Comparison of ENCODE assay signal across 2 cellular contexts in the genomic region with DNA sequence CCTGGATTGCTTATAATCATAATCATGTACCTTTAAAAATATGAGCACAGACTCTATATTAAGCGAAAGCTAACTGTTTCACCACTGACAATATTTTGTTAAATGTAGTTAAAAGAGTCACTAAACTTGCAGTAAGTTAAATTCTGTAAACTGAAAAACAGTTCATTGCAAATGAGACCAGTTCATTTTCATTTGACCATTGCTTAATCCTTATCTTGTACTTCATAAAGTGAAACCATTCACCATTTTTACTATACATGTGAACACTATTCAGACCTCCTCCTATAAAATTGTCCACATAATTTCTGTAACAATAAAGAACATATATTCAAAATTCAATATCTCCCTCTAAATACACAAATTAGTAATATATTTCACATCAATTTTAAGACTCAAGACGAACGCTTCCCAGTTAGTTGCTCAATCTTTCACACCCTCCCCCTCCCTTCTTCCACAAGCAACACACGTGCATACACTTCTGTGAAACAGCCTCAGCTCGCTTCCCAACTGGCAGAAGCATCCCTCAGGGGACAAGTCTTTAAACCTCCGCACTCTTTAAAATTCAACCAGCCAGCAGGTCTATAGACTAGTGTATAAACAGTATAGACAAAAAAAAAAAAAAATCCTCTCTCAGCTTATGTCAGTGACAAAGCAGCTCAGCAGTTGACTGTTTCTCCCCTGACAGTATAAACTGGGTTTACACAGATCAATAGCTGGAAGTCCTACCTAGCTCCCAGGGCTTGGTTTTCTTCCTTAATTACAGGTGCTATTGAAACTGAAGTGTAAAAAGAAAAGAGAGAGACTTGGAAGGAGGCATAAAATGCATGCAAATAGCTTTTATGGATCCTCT.
TF ChIP-seq lines count a peak whose summit lies in the region.

No MANE protein-coding gene starts in this region.

TF ChIP-seq in GM12878, 131 proteins besides CTCF, POLR2A, EP300 and RAD21 (continued from another document):
- TF ChIP-seq, protein P1, sequence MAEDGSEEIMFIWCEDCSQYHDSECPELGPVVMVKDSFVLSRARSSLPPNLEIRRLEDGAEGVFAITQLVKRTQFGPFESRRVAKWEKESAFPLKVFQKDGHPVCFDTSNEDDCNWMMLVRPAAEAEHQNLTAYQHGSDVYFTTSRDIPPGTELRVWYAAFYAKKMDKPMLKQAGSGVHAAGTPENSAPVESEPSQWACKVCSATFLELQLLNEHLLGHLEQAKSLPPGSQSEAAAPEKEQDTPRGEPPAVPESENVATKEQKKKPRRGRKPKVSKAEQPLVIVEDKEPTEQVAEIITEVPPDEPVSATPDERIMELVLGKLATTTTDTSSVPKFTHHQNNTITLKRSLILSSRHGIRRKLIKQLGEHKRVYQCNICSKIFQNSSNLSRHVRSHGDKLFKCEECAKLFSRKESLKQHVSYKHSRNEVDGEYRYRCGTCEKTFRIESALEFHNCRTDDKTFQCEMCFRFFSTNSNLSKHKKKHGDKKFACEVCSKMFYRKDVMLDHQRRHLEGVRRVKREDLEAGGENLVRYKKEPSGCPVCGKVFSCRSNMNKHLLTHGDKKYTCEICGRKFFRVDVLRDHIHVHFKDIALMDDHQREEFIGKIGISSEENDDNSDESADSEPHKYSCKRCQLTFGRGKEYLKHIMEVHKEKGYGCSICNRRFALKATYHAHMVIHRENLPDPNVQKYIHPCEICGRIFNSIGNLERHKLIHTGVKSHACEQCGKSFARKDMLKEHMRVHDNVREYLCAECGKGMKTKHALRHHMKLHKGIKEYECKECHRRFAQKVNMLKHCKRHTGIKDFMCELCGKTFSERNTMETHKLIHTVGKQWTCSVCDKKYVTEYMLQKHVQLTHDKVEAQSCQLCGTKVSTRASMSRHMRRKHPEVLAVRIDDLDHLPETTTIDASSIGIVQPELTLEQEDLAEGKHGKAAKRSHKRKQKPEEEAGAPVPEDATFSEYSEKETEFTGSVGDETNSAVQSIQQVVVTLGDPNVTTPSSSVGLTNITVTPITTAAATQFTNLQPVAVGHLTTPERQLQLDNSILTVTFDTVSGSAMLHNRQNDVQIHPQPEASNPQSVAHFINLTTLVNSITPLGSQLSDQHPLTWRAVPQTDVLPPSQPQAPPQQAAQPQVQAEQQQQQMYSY (CRISPR knock-in tag; IDR thresholded peaks at IDR 0.05) = no peak

TF ChIP-seq in SK-N-SH treated with all-trans-retinoic acid at 6 μM for 48 hours, 23 proteins besides CTCF, POLR2A, EP300 and RAD21 (continued from another document):
- TF ChIP-seq, protein P2, sequence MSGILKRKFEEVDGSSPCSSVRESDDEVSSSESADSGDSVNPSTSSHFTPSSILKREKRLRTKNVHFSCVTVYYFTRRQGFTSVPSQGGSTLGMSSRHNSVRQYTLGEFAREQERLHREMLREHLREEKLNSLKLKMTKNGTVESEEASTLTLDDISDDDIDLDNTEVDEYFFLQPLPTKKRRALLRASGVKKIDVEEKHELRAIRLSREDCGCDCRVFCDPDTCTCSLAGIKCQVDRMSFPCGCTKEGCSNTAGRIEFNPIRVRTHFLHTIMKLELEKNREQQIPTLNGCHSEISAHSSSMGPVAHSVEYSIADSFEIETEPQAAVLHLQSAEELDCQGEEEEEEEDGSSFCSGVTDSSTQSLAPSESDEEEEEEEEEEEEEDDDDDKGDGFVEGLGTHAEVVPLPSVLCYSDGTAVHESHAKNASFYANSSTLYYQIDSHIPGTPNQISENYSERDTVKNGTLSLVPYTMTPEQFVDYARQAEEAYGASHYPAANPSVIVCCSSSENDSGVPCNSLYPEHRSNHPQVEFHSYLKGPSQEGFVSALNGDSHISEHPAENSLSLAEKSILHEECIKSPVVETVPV (CRISPR knock-in tag; IDR thresholded peaks at IDR 0.05) = no peak
- TF ChIP-seq ZNF565 (CRISPR knock-in tag; conservative IDR thresholded peaks at IDR 0.05; ENCODE audit: low read depth) (no peak), TCF4 (CRISPR knock-in tag; IDR thresholded peaks at IDR 0.05; ENCODE audit: borderline replicate concordance) (no peak), ZC3H10 (CRISPR knock-in tag; IDR thresholded peaks at IDR 0.05) (no peak)
